Comparison of ENCODE assay signal across 15 cellular contexts in genomic region chr5:429453-430188, GRCh38. TPM values are rescaled to one million over a fixed set of nuclear protein-coding genes. Genes with fewer than 3 reads are reported as not detected.
DNase-seq lines count a peak whose midpoint lies in the region; ATAC-seq and TF ChIP-seq lines count a peak whose summit lies in the region.
"Had no signal": no experiment of that assay in that cellular context is flagged by ENCODE, and none has a peak within 500 bp of the region (broad histone marks: within the 10 kb centered on the region; RNA-seq: fewer than 3 reads in every experiment).

No MANE protein-coding gene starts in this region.

- H3K9me3 ChIP-seq in WERI-Rb-1 (ENCODE audit: severe bottlenecking) (no peaks in the 10 kb centered on the region), subcutaneous abdominal adipose tissue (ENCODE audit: control insufficient read depth in 5 of 5, low read length in 5 of 5) (no peaks in the 10 kb centered on the region)

- H3K27ac ChIP-seq in WERI-Rb-1 (no peak overlapping the region), subcutaneous abdominal adipose tissue (ENCODE audit: low read depth, low read length) (no peak overlapping the region)
- H3K27ac ChIP-seq: parathyroid adenoma had no signal

- DNase-seq in activated T-cell treated with anti-CD3 and anti-CD28 coated beads, Interleukin-2, amount 50 U/mL, for 1 hour: peak; percentile 10
- no peak for DNase-seq in activated T-cell treated with anti-CD3 and anti-CD28 coated beads, Interleukin-2, amount 50 U/mL, for 4 hours
- DNase-seq in WERI-Rb-1: peak; percentile 15
- peak; percentile 51 for DNase-seq in islet precursor cell
- DNase-seq in DMS79 (lab: John Stamatoyannopoulos, UW): no peak
- no peak for DNase-seq in stimulated activated CD4-positive, alpha-beta T cell treated with anti-CD3 and anti-CD28 coated beads, Interleukin-2, amount 100 ng/mL, for 48 hours
- DNase-seq: activated CD8-positive, alpha-beta T cell treated with anti-CD3 and anti-CD28 coated beads for 36 hours; C1 segment of cervical spinal cord; cortex of kidney; GOT3; NCI-H187 treated with DMSO at 0.1 percent for 48 hours; SHP77 treated with DMSO at 0.1 percent for 48 hours had no signal

- H3K27me3 Mint-ChIP-seq in activated T-cell treated with anti-CD3 and anti-CD28 coated beads, Interleukin-2, amount 50 U/mL, for 4 hours (ENCODE audit: low read depth): peaks cover 4% of the 10 kb centered on the region

- no peaks in the 10 kb centered on the region for H3K9me3 Mint-ChIP-seq in activated T-cell treated with anti-CD3 and anti-CD28 coated beads, Interleukin-2, amount 50 U/mL, for 4 hours
- H3K9me3 Mint-ChIP-seq: activated CD8-positive, alpha-beta T cell treated with anti-CD3 and anti-CD28 coated beads for 36 hours had no signal

- H3K27me3 ChIP-seq in WERI-Rb-1 (ENCODE audit: insufficient read depth, low read depth, severe bottlenecking): no peaks in the 10 kb centered on the region
- peaks cover 8 to 36% (median 16%) of the 10 kb centered on the region in 5 donors for H3K27me3 ChIP-seq in subcutaneous abdominal adipose tissue (ENCODE audit: control insufficient read depth in 5 of 5, insufficient read depth in 4 of 5, low read length in 5 of 5)

- H3K36me3 Mint-ChIP-seq in activated T-cell treated with anti-CD3 and anti-CD28 coated beads, Interleukin-2, amount 50 U/mL, for 4 hours (ENCODE audit: insufficient read depth): no peaks in the 10 kb centered on the region

- H3K4me3 ChIP-seq in WERI-Rb-1 (ENCODE audit: low read depth, low read length): no peak overlapping the region
- H3K4me3 ChIP-seq in subcutaneous abdominal adipose tissue (ENCODE audit: low read depth in 1 of 5, low read length in 5 of 5): peak overlapping the region in 3 of 5 donors; percentile 1 to 22 (median 13)

- no peak for TF ChIP-seq CTCF in WERI-Rb-1 (IDR thresholded peaks at IDR 0.05; ENCODE audit: low read depth, low read length)

- H3K36me3 ChIP-seq in WERI-Rb-1 (no peaks in the 10 kb centered on the region), subcutaneous abdominal adipose tissue (ENCODE audit: control insufficient read depth in 5 of 5, insufficient read depth in 5 of 5, low read length in 5 of 5) (no peaks in the 10 kb centered on the region)

- H3K4me1 Mint-ChIP-seq in activated T-cell treated with anti-CD3 and anti-CD28 coated beads, Interleukin-2, amount 50 U/mL, for 4 hours (ENCODE audit: low read depth): no peaks in the 10 kb centered on the region

- no peak overlapping the region for H3K4me3 Mint-ChIP-seq in activated T-cell treated with anti-CD3 and anti-CD28 coated beads, Interleukin-2, amount 50 U/mL, for 4 hours
- H3K4me3 Mint-ChIP-seq: activated CD8-positive, alpha-beta T cell treated with anti-CD3 and anti-CD28 coated beads for 36 hours had no signal

- no peak overlapping the region for H3K9ac ChIP-seq in subcutaneous abdominal adipose tissue (ENCODE audit: low read length in 5 of 5)
- H3K9ac ChIP-seq: parathyroid adenoma had no signal

- H3K4me1 ChIP-seq in subcutaneous abdominal adipose tissue (ENCODE audit: control insufficient read depth in 5 of 5, insufficient read depth in 5 of 5, low read length in 5 of 5): peaks cover 0 to 13% (median 9%) of the 10 kb centered on the region in 5 donors

- ATAC-seq in activated T-cell treated with anti-CD3 and anti-CD28 coated beads, Interleukin-2, amount 50 U/mL, for 4 hours: no peak
- ATAC-seq in HG03025 (IDR thresholded peaks at IDR 0.05; ENCODE audit: low FRiP score, unreplicated experiment): no peak
- ATAC-seq: activated CD8-positive, alpha-beta T cell treated with anti-CD3 and anti-CD28 coated beads for 36 hours had no signal

RNA-seq across cellular contexts. Expression of gene EXOC3, which starts 13.4 kb away (rescaled TPM):
- 10 to 100 TPM; 62.7 to 78.3 (median 67.2) TPM for total RNA-seq in activated T-cell treated with anti-CD3 and anti-CD28 coated beads, Interleukin-2, amount 50 U/mL, for 4 hours

Comparison
In these comparisons a context has a peak if more than half of its experiments do, and no peak if none do; other contexts are left out.
1. DNase-seq: peak in activated T-cell treated with anti-CD3 and anti-CD28 coated beads, Interleukin-2, amount 50 U/mL, for 1 hour (single experiment), WERI-Rb-1 (single experiment) and islet precursor cell (single experiment); none in activated T-cell treated with anti-CD3 and anti-CD28 coated beads, Interleukin-2, amount 50 U/mL, for 4 hours (single experiment), DMS79 (single experiment) and stimulated activated CD4-positive, alpha-beta T cell treated with anti-CD3 and anti-CD28 coated beads, Interleukin-2, amount 100 ng/mL, for 48 hours (0 of 2).